ENCODE assay signal across 24 cellular contexts in genomic region chr6:167588920-167589614, GRCh38.
A peak's percentile ranks its signal among the peaks of the same experiment; 100 is the strongest.
DNase-seq lines count a peak whose midpoint lies in the region; ATAC-seq and TF ChIP-seq lines count a peak whose summit lies in the region.
"Had no signal": no experiment of that assay in that cellular context is flagged by ENCODE, and none has a peak within 500 bp of the region (broad histone marks: within the 10 kb centered on the region; RNA-seq: fewer than 3 reads in every experiment).

No MANE protein-coding gene starts in this region.

- intact Hi-C loops in right cardiac atrium (cut with DNase I) (no loop called here), left ventricle myocardium superior (cut with micrococcal nuclease) (no loop called here), lower leg skin (cut with DNase I; ENCODE audit: low total_unique reads) (no loop called here)

- H3K4me1 ChIP-seq in right cardiac atrium (ENCODE audit: control insufficient read depth, insufficient read depth, low read length) (no peaks in the 10 kb centered on the region), smooth muscle cell (ENCODE audit: low read depth) (no peaks in the 10 kb centered on the region)
- H3K4me1 ChIP-seq: BE2C, right lobe of liver, suprapubic skin had no signal

- WGBS in right cardiac atrium: 93% methylated on average over 18 of the region's 18 CpGs
- WGBS in lower leg skin, 2 donors: 85 to 91% methylated on average over 15 to 17 of the region's 18 CpGs
- 98% methylated on average over 18 of the region's 18 CpGs for WGBS in smooth muscle cell (ENCODE audit: low lambda C conversion rate)

- H3K4me3 ChIP-seq in right cardiac atrium (ENCODE audit: low read length): no peak overlapping the region
- no peak overlapping the region for H3K4me3 ChIP-seq in lower leg skin (ENCODE audit: low read depth, poor library complexity, severe bottlenecking)
- no peak overlapping the region for H3K4me3 ChIP-seq in smooth muscle cell
- H3K4me3 ChIP-seq: hepatocyte, right lobe of liver, suprapubic skin had no signal

- H3K27me3 ChIP-seq in right cardiac atrium (ENCODE audit: control insufficient read depth, insufficient read depth) (no peaks in the 10 kb centered on the region), smooth muscle cell (ENCODE audit: low read depth) (no peaks in the 10 kb centered on the region)
- H3K27me3 ChIP-seq: BE2C, hepatocyte, right lobe of liver had no signal

- no peak for TF ChIP-seq POLR2A in lower leg skin (IDR thresholded peaks at IDR 0.05)

- H3K27ac ChIP-seq in right cardiac atrium (ENCODE audit: low read length) (no peak overlapping the region), smooth muscle cell (ENCODE audit: low read depth) (no peak overlapping the region)
- H3K27ac ChIP-seq: hepatocyte, right lobe of liver, suprapubic skin had no signal

- no peaks in the 10 kb centered on the region for H3K79me2 ChIP-seq in smooth muscle cell (ENCODE audit: low read depth)
- H3K79me2 ChIP-seq: hepatocyte had no signal

- peak overlapping the region; percentile 28 for H3K4me2 ChIP-seq in smooth muscle cell
- H3K4me2 ChIP-seq: hepatocyte had no signal

- TF ChIP-seq CTCF in lower leg skin (IDR thresholded peaks at IDR 0.05) (no peak), smooth muscle cell (IDR thresholded peaks at IDR 0.05; ENCODE audit: borderline replicate concordance, insufficient read depth, poor library complexity, severe bottlenecking) (no peak)

- H4K20me1 ChIP-seq in smooth muscle cell (ENCODE audit: low read depth): no peaks in the 10 kb centered on the region

- H3F3A ChIP-seq in smooth muscle cell (ENCODE audit: low read depth): no peaks in the 10 kb centered on the region

- H3K36me3 ChIP-seq in smooth muscle cell (ENCODE audit: low read depth): no peaks in the 10 kb centered on the region
- H3K36me3 ChIP-seq: BE2C, right lobe of liver, suprapubic skin had no signal

- H3K9ac ChIP-seq in smooth muscle cell (ENCODE audit: low read depth): no peak overlapping the region

- no peak for DNase-seq in right cardiac atrium
- DNase-seq in left ventricle myocardium superior: no peak
- DNase-seq in lower leg skin (ENCODE audit: low spot score in 2 of 2): peak; percentile 12 to 77
- DNase-seq in smooth muscle cell (lab: John Stamatoyannopoulos, UW; ENCODE audit: unreplicated experiment): no peak
- DNase-seq in HUDEP-2 (lab: John Stamatoyannopoulos, UW; ENCODE audit: unreplicated experiment in 76 of 76): no peak
- DNase-seq: activated naive CD4-positive, alpha-beta T cell treated with anti-CD3 and anti-CD28 coated beads, Interleukin-2, amount 10 ng/mL, durations not matched to agents 7 days and 5 days; BE2C; effector memory CD4-positive, alpha-beta T cell; GOT3; NCI-H1694; NCI-H2171; NCI-H524; PC-3; right lobe of liver; SHP77 treated with DMSO at 0.1 percent for 48 hours; stimulated activated CD4-positive, alpha-beta T cell treated with anti-CD3 and anti-CD28 coated beads, Interleukin-15, amount 100 ng/mL, for 24 hours; stimulated activated naive CD4-positive, alpha-beta T cell; SW 1271; T1000 had no signal

- H3K9me3 ChIP-seq in right cardiac atrium (ENCODE audit: control insufficient read depth, low read length) (no peaks in the 10 kb centered on the region), smooth muscle cell (replicated peaks; ENCODE audit: low read depth) (no peaks in the 10 kb centered on the region)
- H3K9me3 ChIP-seq: BE2C, right lobe of liver, suprapubic skin had no signal

- ATAC-seq in right cardiac atrium: peak; percentile 32 to 38
- ATAC-seq in left ventricle myocardium superior: no peak
- no peak for ATAC-seq in HG03432 (IDR thresholded peaks at IDR 0.05; ENCODE audit: unreplicated experiment)
- no peak for ATAC-seq in HG02571 (IDR thresholded peaks at IDR 0.05; ENCODE audit: unreplicated experiment)
- no peak for ATAC-seq in GM18907 (IDR thresholded peaks at IDR 0.05; ENCODE audit: unreplicated experiment)
- ATAC-seq: PC-3 had no signal

- peak overlapping the region; percentile 69 for H2AFZ ChIP-seq in smooth muscle cell (ENCODE audit: low read depth)
- H2AFZ ChIP-seq: hepatocyte had no signal

Comparison
In these comparisons a context has a peak if more than half of its experiments do, and no peak if none do; other contexts are left out.
1. ATAC-seq: peak in right cardiac atrium (2 of 2); none in left ventricle myocardium superior (single experiment), HG03432 (single experiment), HG02571 (single experiment) and GM18907 (single experiment).
2. DNase-seq: peak in lower leg skin (2 of 2); none in right cardiac atrium (0 of 3), left ventricle myocardium superior (single experiment), smooth muscle cell (single experiment) and HUDEP-2 (0 of 76).